1 cellular context compared by ENCODE assay signal in the genomic region with DNA sequence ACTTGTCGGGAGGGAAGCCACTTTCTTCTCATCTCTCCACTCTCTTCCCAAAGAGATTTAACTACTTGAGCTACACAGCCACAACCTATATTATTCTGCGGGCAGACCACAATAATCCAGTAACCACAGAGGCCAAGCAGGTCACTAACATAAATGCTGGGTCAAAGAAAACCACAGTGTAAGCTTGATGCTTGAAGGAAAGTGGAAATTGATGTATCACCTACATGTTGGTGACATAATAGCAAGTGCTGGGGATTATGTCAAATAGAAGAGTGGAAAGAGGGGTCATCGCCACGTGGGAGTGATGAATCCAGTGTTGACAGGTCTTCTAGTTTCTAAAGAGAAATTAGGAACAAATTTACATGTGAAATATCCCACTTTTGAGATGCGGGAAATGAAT.
TF ChIP-seq lines count a peak whose summit lies in the region.

No MANE protein-coding gene starts in this region.

TF ChIP-seq in K562, 482 proteins besides CTCF, POLR2A, EP300 and RAD21 (continued from another document and continues in another):
- TF ChIP-seq, protein P1, sequence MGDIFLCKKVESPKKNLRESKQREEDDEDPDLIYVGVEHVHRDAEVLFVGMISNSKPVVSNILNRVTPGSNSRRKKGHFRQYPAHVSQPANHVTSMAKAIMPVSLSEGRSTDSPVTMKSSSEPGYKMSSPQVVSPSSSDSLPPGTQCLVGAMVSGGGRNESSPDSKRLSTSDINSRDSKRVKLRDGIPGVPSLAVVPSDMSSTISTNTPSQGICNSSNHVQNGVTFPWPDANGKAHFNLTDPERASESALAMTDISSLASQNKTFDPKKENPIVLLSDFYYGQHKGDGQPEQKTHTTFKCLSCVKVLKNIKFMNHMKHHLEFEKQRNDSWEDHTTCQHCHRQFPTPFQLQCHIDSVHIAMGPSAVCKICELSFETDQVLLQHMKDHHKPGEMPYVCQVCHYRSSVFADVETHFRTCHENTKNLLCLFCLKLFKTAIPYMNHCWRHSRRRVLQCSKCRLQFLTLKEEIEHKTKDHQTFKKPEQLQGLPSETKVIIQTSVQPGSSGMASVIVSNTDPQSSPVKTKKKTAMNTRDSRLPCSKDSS (IDR thresholded peaks at IDR 0.05; ENCODE audit: low read depth, partially characterized antibody), result no peak
- TF ChIP-seq HDAC1 (IDR thresholded peaks at IDR 0.05) (peak in 1 of 2 experiments; percentile 69; a peak in 2 of 4 replicates), ZNF217 (CRISPR knock-in tag; IDR thresholded peaks at IDR 0.05) (no peak), PHTF2 (CRISPR knock-in tag; IDR thresholded peaks at IDR 0.05) (no peak), NFE2L1 (tag; IDR thresholded peaks at IDR 0.05; ENCODE audit: borderline replicate concordance, low read depth) (no peak), CREB3L1 (IDR thresholded peaks at IDR 0.05; ENCODE audit: borderline replicate concordance, low read depth) (no peak), PML (IDR thresholded peaks at IDR 0.05; ENCODE audit: low read length) (no peak), NFYB (IDR thresholded peaks at IDR 0.05; ENCODE audit: extremely low read depth, insufficient read length) (no peak), BMI1 (IDR thresholded peaks at IDR 0.05; ENCODE audit: low read length) (no peak), ZNF311 (CRISPR knock-in tag; IDR thresholded peaks at IDR 0.05) (no peak), TRIM25 (IDR thresholded peaks at IDR 0.05; ENCODE audit: borderline replicate concordance) (no peak), ETS2 (tag; IDR thresholded peaks at IDR 0.05; ENCODE audit: borderline replicate concordance, poor library complexity, severe bottlenecking) (no peak), ZNF174 (CRISPR knock-in tag; IDR thresholded peaks at IDR 0.05) (no peak), E4F1 (CRISPR knock-in tag; IDR thresholded peaks at IDR 0.05; ENCODE audit: borderline replicate concordance) (no peak), ZNF695 (CRISPR knock-in tag; IDR thresholded peaks at IDR 0.05) (no peak), ZNF583 (CRISPR knock-in tag; IDR thresholded peaks at IDR 0.05) (no peak), NR1H2 (CRISPR knock-in tag; IDR thresholded peaks at IDR 0.05) (no peak), FOXK2 (conservative IDR thresholded peaks at IDR 0.05 in 1 of 2, IDR thresholded peaks at IDR 0.05 in 1 of 2; ENCODE audit: low read depth in 2 of 2) (no peak), KLF10 (CRISPR knock-in tag; IDR thresholded peaks at IDR 0.05) (no peak), SRSF9 (IDR thresholded peaks at IDR 0.05; ENCODE audit: borderline replicate concordance, low read depth, low read length) (no peak), TCF7L2 (IDR thresholded peaks at IDR 0.05; ENCODE audit: low read depth, low read length) (no peak), TBP (optimal IDR thresholded peaks at IDR 0.05; ENCODE audit: low read depth, low read length) (no peak), BRD4 (IDR thresholded peaks at IDR 0.05) (no peak), ZKSCAN3 (CRISPR knock-in tag; IDR thresholded peaks at IDR 0.05) (no peak), SLC30A9 (CRISPR knock-in tag; IDR thresholded peaks at IDR 0.05) (no peak), KLF1 (tag; IDR thresholded peaks at IDR 0.05) (no peak), GATAD2B (IDR thresholded peaks at IDR 0.05; ENCODE audit: borderline replicate concordance) (no peak), CTBP1 (IDR thresholded peaks at IDR 0.05; ENCODE audit: borderline replicate concordance) (peak; percentile 13; the same call in 1 of the 2 replicates), CBFB (CRISPR knock-in tag; IDR thresholded peaks at IDR 0.05) (no peak), EZH2 (IDR thresholded peaks at IDR 0.05; ENCODE audit: borderline replicate concordance, low read depth, low read length) (no peak), ZZZ3 (IDR thresholded peaks at IDR 0.05) (no peak), ZBED1 (IDR thresholded peaks at IDR 0.05) (no peak), SMAD1 (IDR thresholded peaks at IDR 0.05; ENCODE audit: low read depth, low read length, partially characterized antibody) (no peak), GATA2 (CRISPR knock-in tag; IDR thresholded peaks at IDR 0.05) (no peak), ZNF609 (CRISPR knock-in tag; IDR thresholded peaks at IDR 0.05; ENCODE audit: borderline replicate concordance) (no peak), MYC (IDR thresholded peaks at IDR 0.05; ENCODE audit: low read depth, low read length) (no peak), MYC (CRISPR knock-in tag; IDR thresholded peaks at IDR 0.05; ENCODE audit: borderline replicate concordance, low read depth) (no peak), SP1 (CRISPR knock-in tag; IDR thresholded peaks at IDR 0.05) (no peak), MEF2A (IDR thresholded peaks at IDR 0.05; ENCODE audit: control insufficient read depth, low read depth, low read length) (no peak), SMAD2 (IDR thresholded peaks at IDR 0.05; ENCODE audit: low read depth, low read length) (no peak)
- TF ChIP-seq, protein P2, sequence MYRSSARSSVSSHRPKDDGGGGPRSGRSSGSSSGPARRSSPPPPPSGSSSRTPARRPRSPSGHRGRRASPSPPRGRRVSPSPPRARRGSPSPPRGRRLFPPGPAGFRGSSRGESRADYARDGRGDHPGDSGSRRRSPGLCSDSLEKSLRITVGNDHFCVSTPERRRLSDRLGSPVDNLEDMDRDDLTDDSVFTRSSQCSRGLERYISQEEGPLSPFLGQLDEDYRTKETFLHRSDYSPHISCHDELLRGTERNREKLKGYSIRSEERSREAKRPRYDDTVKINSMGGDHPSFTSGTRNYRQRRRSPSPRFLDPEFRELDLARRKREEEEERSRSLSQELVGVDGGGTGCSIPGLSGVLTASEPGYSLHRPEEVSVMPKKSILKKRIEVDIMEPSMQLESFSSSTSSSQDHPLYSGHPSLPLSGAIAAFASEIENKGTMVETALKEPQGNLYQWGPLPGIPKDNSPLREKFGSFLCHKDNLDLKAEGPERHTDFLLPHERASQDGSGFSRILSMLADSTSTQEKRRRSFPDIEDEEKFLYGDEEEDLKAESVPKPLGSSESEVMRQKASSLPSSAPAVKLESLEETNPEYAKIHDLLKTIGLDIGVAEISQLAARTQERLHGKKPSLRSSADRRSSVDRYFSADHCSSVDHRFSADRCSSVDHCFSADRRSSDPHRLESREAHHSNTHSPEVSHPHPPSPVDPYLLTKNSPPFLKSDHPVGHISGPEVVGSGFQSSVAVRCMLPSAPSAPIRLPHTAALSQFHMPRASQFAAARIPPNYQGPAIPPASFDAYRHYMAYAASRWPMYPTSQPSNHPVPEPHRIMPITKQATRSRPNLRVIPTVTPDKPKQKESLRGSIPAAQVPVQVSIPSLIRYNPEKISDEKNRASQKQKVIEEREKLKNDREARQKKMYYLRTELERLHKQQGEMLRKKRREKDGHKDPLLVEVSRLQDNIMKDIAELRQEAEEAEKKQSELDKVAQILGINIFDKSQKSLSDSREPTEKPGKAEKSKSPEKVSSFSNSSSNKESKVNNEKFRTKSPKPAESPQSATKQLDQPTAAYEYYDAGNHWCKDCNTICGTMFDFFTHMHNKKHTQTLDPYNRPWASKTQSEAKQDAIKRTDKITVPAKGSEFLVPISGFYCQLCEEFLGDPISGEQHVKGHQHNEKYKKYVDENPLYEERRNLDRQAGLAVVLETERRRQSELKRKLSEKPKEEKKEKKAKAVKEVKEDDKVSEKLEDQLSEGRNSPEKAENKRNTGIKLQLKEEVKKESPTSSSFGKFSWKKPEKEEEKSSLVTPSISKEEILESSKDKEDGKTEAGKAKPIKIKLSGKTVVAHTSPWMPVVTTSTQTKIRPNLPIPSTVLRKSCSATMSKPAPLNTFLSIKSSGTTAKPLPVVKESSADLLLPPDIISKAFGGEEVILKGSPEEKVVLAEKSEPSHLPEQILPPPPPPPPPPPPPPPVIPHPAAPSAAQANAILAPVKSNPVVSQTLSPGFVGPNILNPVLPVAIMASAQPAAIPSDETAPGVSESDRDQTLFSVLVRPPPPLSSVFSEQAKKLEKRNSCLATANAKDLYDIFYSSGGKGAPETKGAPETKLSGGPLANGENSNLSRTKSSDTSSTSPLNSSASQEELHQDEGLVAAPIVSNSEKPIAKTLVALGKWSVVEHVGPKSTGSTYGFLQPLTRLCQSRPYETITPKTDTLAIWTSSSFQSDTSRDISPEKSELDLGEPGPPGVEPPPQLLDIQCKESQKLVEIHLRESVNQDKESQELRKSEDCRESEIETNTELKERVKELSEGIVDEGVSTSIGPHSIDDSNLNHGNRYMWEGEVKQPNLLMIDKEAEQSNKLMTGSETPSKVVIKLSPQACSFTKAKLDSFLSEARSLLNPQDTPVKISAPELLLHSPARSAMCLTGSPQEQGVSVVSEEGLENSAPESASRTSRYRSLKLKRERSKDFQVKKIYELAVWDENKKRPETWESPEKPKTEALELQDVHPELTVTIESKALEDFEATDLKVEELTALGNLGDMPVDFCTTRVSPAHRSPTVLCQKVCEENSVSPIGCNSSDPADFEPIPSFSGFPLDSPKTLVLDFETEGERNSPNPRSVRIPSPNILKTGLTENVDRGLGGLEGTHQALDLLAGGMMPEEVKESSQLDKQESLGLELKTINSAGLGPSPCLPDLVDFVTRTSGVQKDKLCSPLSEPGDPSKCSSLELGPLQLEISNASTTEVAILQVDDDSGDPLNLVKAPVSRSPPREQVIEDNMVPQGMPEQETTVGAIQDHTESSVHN (IDR thresholded peaks at IDR 0.05; ENCODE audit: borderline replicate concordance in 1 of 2, low read depth in 1 of 2), result 0 out of 4 replicates have a peak, but pooled peaks of 1 of the 2 experiments have one; percentile 27
- TF ChIP-seq, protein P3, sequence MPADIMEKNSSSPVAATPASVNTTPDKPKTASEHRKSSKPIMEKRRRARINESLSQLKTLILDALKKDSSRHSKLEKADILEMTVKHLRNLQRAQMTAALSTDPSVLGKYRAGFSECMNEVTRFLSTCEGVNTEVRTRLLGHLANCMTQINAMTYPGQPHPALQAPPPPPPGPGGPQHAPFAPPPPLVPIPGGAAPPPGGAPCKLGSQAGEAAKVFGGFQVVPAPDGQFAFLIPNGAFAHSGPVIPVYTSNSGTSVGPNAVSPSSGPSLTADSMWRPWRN (IDR thresholded peaks at IDR 0.05; ENCODE audit: low read depth), result peak; percentile 90
